18 cellular contexts compared by ENCODE assay signal in the genomic region with DNA sequence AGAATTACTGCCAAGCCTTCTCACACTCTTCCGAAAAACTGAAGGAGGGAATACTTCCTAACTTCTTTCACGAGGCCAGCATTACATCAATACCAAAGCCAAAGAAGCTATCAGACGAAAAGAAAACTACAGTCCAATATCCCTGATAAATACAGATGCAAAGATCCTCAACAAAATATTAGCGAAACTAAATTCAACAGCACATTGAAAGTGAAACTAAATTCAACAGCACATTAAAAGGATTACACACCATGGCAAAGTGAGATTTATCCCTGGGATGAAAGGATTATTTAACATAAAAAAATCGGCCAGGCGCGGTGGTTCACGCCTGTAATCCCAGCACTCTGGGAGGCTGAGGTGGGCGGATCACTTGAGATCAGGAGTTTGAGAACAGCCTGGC.
A peak's percentile ranks its signal among the peaks of the same experiment; 100 is the strongest.
DNase-seq lines count a peak whose midpoint lies in the region; ATAC-seq and TF ChIP-seq lines count a peak whose summit lies in the region.
"Had no signal": no experiment of that assay in that cellular context is flagged by ENCODE, and none has a peak within 500 bp of the region (broad histone marks: within the 10 kb centered on the region; RNA-seq: fewer than 3 reads in every experiment).

No MANE protein-coding gene starts in this region.

- TF ChIP-seq CTCF in foreskin fibroblast (IDR thresholded peaks at IDR 0.05; ENCODE audit: low read depth, low read length) (no peak), thoracic aorta (IDR thresholded peaks at IDR 0.05) (no peak)

- CTCF ChIA-PET in activated naive CD4-positive, alpha-beta T cell treated with anti-CD3 and anti-CD28 coated beads for 36 hours (lab: Charles Lee): interaction anchor here (1.4 kb wide), 1 partner anchor 9 kb away, joined by 5 read pairs; no protein-coding TSS in a partner anchor

- H3K4me3 ChIP-seq in foreskin fibroblast (ENCODE audit: low read depth in 1 of 2, low read length in 2 of 2) (peak overlapping the region; percentile 31 to 46), thoracic aorta (peak overlapping the region; percentile 18)
- H3K4me3 ChIP-seq: colonic mucosa, left ventricle myocardium inferior had no signal

- H3K4me1 ChIP-seq in thoracic aorta (ENCODE audit: control insufficient read depth in 1 of 2, low read depth in 2 of 2): no peaks in the 10 kb centered on the region
- H3K4me1 ChIP-seq: colonic mucosa, left ventricle myocardium inferior had no signal

- H3K36me3 Mint-ChIP-seq in activated naive CD4-positive, alpha-beta T cell treated with anti-CD3 and anti-CD28 coated beads, Interleukin-2, amount 50 U/mL, for 72 hours: peaks cover 0 to 22% of the 10 kb centered on the region in 2 donors
- H3K36me3 Mint-ChIP-seq in activated naive CD4-positive, alpha-beta T cell treated with anti-CD3 and anti-CD28 coated beads for 36 hours (ENCODE audit: low read depth): peaks cover 27% of the 10 kb centered on the region
- peaks cover 9% of the 10 kb centered on the region for H3K36me3 Mint-ChIP-seq in T-helper 17 cell (ENCODE audit: low read depth)

- peak overlapping the region; percentile 29 to 75 for H3K27ac Mint-ChIP-seq in activated naive CD4-positive, alpha-beta T cell treated with anti-CD3 and anti-CD28 coated beads, Interleukin-2, amount 50 U/mL, for 72 hours
- no peak overlapping the region for H3K27ac Mint-ChIP-seq in activated naive CD4-positive, alpha-beta T cell treated with anti-CD3 and anti-CD28 coated beads for 36 hours
- peak overlapping the region; percentile 9 for H3K27ac Mint-ChIP-seq in T-helper 17 cell
- H3K27ac Mint-ChIP-seq: stimulated activated memory B cell treated with anti-CD40 and anti-IgM and Interleukin-4, amounts not matched to agents 10 μg/mL and 1 μg/mL and 100 μg/mL, for 72 hours had no signal

- no peaks in the 10 kb centered on the region for H3K9me3 Mint-ChIP-seq in activated naive CD4-positive, alpha-beta T cell treated with anti-CD3 and anti-CD28 coated beads, Interleukin-2, amount 50 U/mL, for 72 hours
- H3K9me3 Mint-ChIP-seq in activated naive CD4-positive, alpha-beta T cell treated with anti-CD3 and anti-CD28 coated beads for 36 hours: no peaks in the 10 kb centered on the region
- H3K9me3 Mint-ChIP-seq: naive B cell had no signal

- H3K4me3 Mint-ChIP-seq in activated naive CD4-positive, alpha-beta T cell treated with anti-CD3 and anti-CD28 coated beads for 36 hours: no peak overlapping the region
- H3K4me3 Mint-ChIP-seq in T-helper 17 cell: peak overlapping the region; percentile 4
- H3K4me3 Mint-ChIP-seq: naive B cell; stimulated activated memory B cell treated with anti-CD40 and anti-IgM and Interleukin-4, amounts not matched to agents 10 μg/mL and 1 μg/mL and 100 μg/mL, for 72 hours had no signal

- no peak for ATAC-seq in activated naive CD4-positive, alpha-beta T cell treated with anti-CD3 and anti-CD28 coated beads, Interleukin-2, amount 50 U/mL, for 72 hours
- no peak for ATAC-seq in T-helper 17 cell
- no peak for ATAC-seq in thoracic aorta (ENCODE audit: insufficient number of reproducible peaks, low FRiP score, low read depth)
- no peak for ATAC-seq in GM21717 (IDR thresholded peaks at IDR 0.05; ENCODE audit: unreplicated experiment)
- ATAC-seq: stimulated activated memory B cell treated with anti-CD40 and anti-IgM and Interleukin-4, amounts not matched to agents 10 μg/mL and 1 μg/mL and 100 μg/mL, for 72 hours had no signal

- no peaks in the 10 kb centered on the region for H3K27me3 ChIP-seq in thoracic aorta (replicated peaks; ENCODE audit: insufficient read depth)
- H3K27me3 ChIP-seq: colonic mucosa had no signal

- no peaks in the 10 kb centered on the region for H3K36me3 ChIP-seq in thoracic aorta
- H3K36me3 ChIP-seq: colonic mucosa had no signal

- no peak for DNase-seq in activated naive CD4-positive, alpha-beta T cell treated with anti-CD3 and anti-CD28 coated beads, Interleukin-2, amount 50 U/mL, for 72 hours (ENCODE audit: low spot score in 2 of 2)
- DNase-seq in activated naive CD4-positive, alpha-beta T cell treated with anti-CD3 and anti-CD28 coated beads for 36 hours: no peak
- DNase-seq in T-helper 17 cell: no peak
- no peak for DNase-seq in foreskin fibroblast
- DNase-seq in thoracic aorta (ENCODE audit: low spot score): no peak
- no peak for DNase-seq in NCI-H1694 (lab: John Stamatoyannopoulos, UW)
- DNase-seq in posterior vena cava (ENCODE audit: low spot score): no peak
- DNase-seq: colonic mucosa, left ventricle myocardium inferior, MM.1S, naive B cell, NCI-H1930, NCI-H510A, Right ventricle myocardium superior, T-helper 1 cell, trophoblast cell had no signal

- H3K9me3 ChIP-seq in T-helper 17 cell (ENCODE audit: control insufficient read depth, low read length, poor library complexity, severe bottlenecking) (no peaks in the 10 kb centered on the region), thoracic aorta (no peaks in the 10 kb centered on the region)
- H3K9me3 ChIP-seq: colonic mucosa, left ventricle myocardium inferior had no signal

- intact Hi-C loops in activated naive CD4-positive, alpha-beta T cell treated with anti-CD3 and anti-CD28 coated beads for 36 hours (cut with micrococcal nuclease): no loop called here
- intact Hi-C loops in posterior vena cava (cut with DNase I): loop anchor here in 1 of 2 donors (10.0 kb wide), 1 partner anchor 252 kb away; no protein-coding TSS in a partner anchor

- H3K27ac ChIP-seq in thoracic aorta: no peak overlapping the region
- H3K27ac ChIP-seq: colonic mucosa, left ventricle myocardium inferior had no signal

- no peaks in the 10 kb centered on the region for H3K27me3 Mint-ChIP-seq in activated naive CD4-positive, alpha-beta T cell treated with anti-CD3 and anti-CD28 coated beads for 36 hours (ENCODE audit: low read depth)
- H3K27me3 Mint-ChIP-seq in T-helper 17 cell: no peaks in the 10 kb centered on the region
- H3K27me3 Mint-ChIP-seq: naive B cell; stimulated activated memory B cell treated with anti-CD40 and anti-IgM and Interleukin-4, amounts not matched to agents 10 μg/mL and 1 μg/mL and 100 μg/mL, for 72 hours had no signal

- peaks cover 17% of the 10 kb centered on the region for H3K4me1 Mint-ChIP-seq in activated naive CD4-positive, alpha-beta T cell treated with anti-CD3 and anti-CD28 coated beads for 36 hours (ENCODE audit: low read depth)
- peaks cover 17% of the 10 kb centered on the region for H3K4me1 Mint-ChIP-seq in T-helper 17 cell
